Comparison of ENCODE assay signal across 12 cellular contexts in the genomic region with DNA sequence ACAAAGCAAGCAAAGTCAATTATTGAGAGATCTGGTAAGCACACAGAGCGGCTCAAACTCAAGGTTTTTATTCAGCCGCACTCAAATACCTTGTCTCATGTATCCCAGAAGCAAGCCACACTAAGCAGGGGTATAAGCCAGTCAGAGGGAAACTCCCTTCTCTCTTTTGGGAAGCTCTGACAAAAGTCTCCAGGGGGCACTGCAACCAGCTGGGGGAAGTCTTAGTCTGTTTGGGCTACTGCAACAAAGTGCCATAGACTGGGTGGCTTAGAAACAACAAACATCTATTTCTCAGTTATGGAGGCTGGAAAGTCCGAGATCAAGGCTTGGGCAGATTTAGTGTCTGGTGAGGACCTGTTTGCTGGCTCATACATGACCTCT.
A peak's percentile ranks its signal among the peaks of the same experiment; 100 is the strongest.
DNase-seq lines count a peak whose midpoint lies in the region; ATAC-seq, FAIRE-seq and TF ChIP-seq lines count a peak whose summit lies in the region.
"Had no signal": no experiment of that assay in that cellular context is flagged by ENCODE, and none has a peak within 500 bp of the region (broad histone marks: within the 10 kb centered on the region; RNA-seq: fewer than 3 reads in every experiment).

No MANE protein-coding gene starts in this region.

- no peaks in the 10 kb centered on the region for H3K36me3 ChIP-seq in bronchial epithelial cell (ENCODE audit: control insufficient read depth, insufficient read depth, low read length)
- no peaks in the 10 kb centered on the region for H3K36me3 ChIP-seq in mucosa of descending colon (ENCODE audit: low read depth)
- H3K36me3 ChIP-seq: ascending aorta, pancreas had no signal

- no peak overlapping the region for H3K4me3 ChIP-seq in GM12865 (ENCODE audit: low read depth, low read length)
- no peak overlapping the region for H3K4me3 ChIP-seq in bronchial epithelial cell (ENCODE audit: low read depth, low read length)
- H3K4me3 ChIP-seq in mucosa of descending colon = no peak overlapping the region
- H3K4me3 ChIP-seq: ascending aorta, pancreas had no signal

- no peaks in the 10 kb centered on the region for H3K9me3 ChIP-seq in mucosa of descending colon
- H3K9me3 ChIP-seq: ascending aorta, pancreas had no signal

- FAIRE-seq in bronchial epithelial cell (lab: Jason Lieb, UNC) = no peak
- FAIRE-seq: pancreas had no signal

- no peak overlapping the region for H3K27ac Mint-ChIP-seq in activated T-helper 2 cell treated with anti-CD3 and anti-CD28 coated beads, Interferon-gamma antibody, Interleukin-2, Interleukin-4, amounts not matched to agents 10 μg/mL and 5 μg/mL and 100 μg/mL, durations not matched to agents 14 hours and 24 hours and 36 hours
- H3K27ac Mint-ChIP-seq: immature natural killer cell; T-helper 1 cell treated with Interleukin-12 subunit alpha and Interleukin-12 subunit beta and Interleukin-4 antibody, amounts not matched to agents 30 μg/mL and 1 μg/mL, for 36 hours had no signal

- ATAC-seq in mucosa of descending colon = peak; percentile 68
- ATAC-seq in GM21825 (IDR thresholded peaks at IDR 0.05; ENCODE audit: unreplicated experiment) = no peak

- intact Hi-C loops in mucosa of descending colon (cut with DNase I, micrococcal nuclease) = no loop called here
- intact Hi-C loops in activated T-helper 2 cell treated with anti-CD3 and anti-CD28 coated beads, Interferon-gamma antibody, Interleukin-2, Interleukin-4, amounts not matched to agents 10 μg/mL and 5 μg/mL and 100 μg/mL, durations not matched to agents 14 hours and 24 hours and 36 hours (cut with micrococcal nuclease) = loop anchor here (5.0 to 10.0 kb wide), 2 partner anchors 183 to 250 kb away; a partner anchor contains a TSS

- peaks cover 11% of the 10 kb centered on the region for H3K4me1 Mint-ChIP-seq in activated T-helper 2 cell treated with anti-CD3 and anti-CD28 coated beads, Interferon-gamma antibody, Interleukin-2, Interleukin-4, amounts not matched to agents 10 μg/mL and 5 μg/mL and 100 μg/mL, durations not matched to agents 14 hours and 24 hours and 36 hours (ENCODE audit: low read depth)
- H3K4me1 Mint-ChIP-seq: immature natural killer cell had no signal

- no peaks in the 10 kb centered on the region for H3K9me3 Mint-ChIP-seq in activated T-helper 2 cell treated with anti-CD3 and anti-CD28 coated beads, Interferon-gamma antibody, Interleukin-2, Interleukin-4, amounts not matched to agents 10 μg/mL and 5 μg/mL and 100 μg/mL, durations not matched to agents 14 hours and 24 hours and 36 hours
- H3K9me3 Mint-ChIP-seq: immature natural killer cell had no signal

- H3K27me3 ChIP-seq in bronchial epithelial cell (ENCODE audit: control insufficient read depth, insufficient read depth, low read length) = no peaks in the 10 kb centered on the region
- H3K27me3 ChIP-seq: ascending aorta, pancreas had no signal

- no peaks in the 10 kb centered on the region for H3K36me3 Mint-ChIP-seq in activated T-helper 2 cell treated with anti-CD3 and anti-CD28 coated beads, Interferon-gamma antibody, Interleukin-2, Interleukin-4, amounts not matched to agents 10 μg/mL and 5 μg/mL and 100 μg/mL, durations not matched to agents 14 hours and 24 hours and 36 hours (ENCODE audit: low read depth)
- H3K36me3 Mint-ChIP-seq: immature natural killer cell had no signal

- peak; percentile 31 for DNase-seq in GM12865 (ENCODE audit: low read depth)
- DNase-seq in Kasumi-1 (lab: John Stamatoyannopoulos, UW) = peak; percentile 22 to 53
- DNase-seq in bronchial epithelial cell (ENCODE audit: low read depth) = no peak
- DNase-seq in mucosa of descending colon = no peak
- DNase-seq in H4 (ENCODE audit: low spot score) = no peak
- no peak for DNase-seq in GM19240 (ENCODE audit: insufficient read length, low spot score)
- no peak for DNase-seq in activated T-helper 2 cell treated with anti-CD3 and anti-CD28 coated beads, Interferon-gamma antibody, Interleukin-2, Interleukin-4, amounts not matched to agents 10 μg/mL and 5 μg/mL and 100 μg/mL, durations not matched to agents 14 hours and 24 hours and 36 hours (ENCODE audit: low spot score)

- H3K4me1 ChIP-seq in mucosa of descending colon (ENCODE audit: low read depth) = peaks cover 9% of the 10 kb centered on the region
- H3K4me1 ChIP-seq: ascending aorta had no signal

- H3K27me3 Mint-ChIP-seq in activated T-helper 2 cell treated with anti-CD3 and anti-CD28 coated beads, Interferon-gamma antibody, Interleukin-2, Interleukin-4, amounts not matched to agents 10 μg/mL and 5 μg/mL and 100 μg/mL, durations not matched to agents 14 hours and 24 hours and 36 hours (ENCODE audit: low read depth) = peaks cover 8% of the 10 kb centered on the region

- TF ChIP-seq CTCF in GM12865 (IDR thresholded peaks at IDR 0.05; ENCODE audit: insufficient read depth, low read depth, low read length, missing control alignments) = no peak
- peak; percentile 29 for TF ChIP-seq CTCF in bronchial epithelial cell (IDR thresholded peaks at IDR 0.05; ENCODE audit: insufficient read depth, low read length, severe bottlenecking)
- TF ChIP-seq CTCF in mucosa of descending colon (IDR thresholded peaks at IDR 0.05) = no peak

- H3K4me3 Mint-ChIP-seq in activated T-helper 2 cell treated with anti-CD3 and anti-CD28 coated beads, Interferon-gamma antibody, Interleukin-2, Interleukin-4, amounts not matched to agents 10 μg/mL and 5 μg/mL and 100 μg/mL, durations not matched to agents 14 hours and 24 hours and 36 hours (ENCODE audit: low read depth) = no peak overlapping the region
- H3K4me3 Mint-ChIP-seq: immature natural killer cell; T-helper 1 cell treated with Interleukin-12 subunit alpha and Interleukin-12 subunit beta and Interleukin-4 antibody, amounts not matched to agents 30 μg/mL and 1 μg/mL, for 36 hours had no signal

Comparison
In these comparisons a context has a peak if more than half of its experiments do, and no peak if none do; other contexts are left out.
1. DNase-seq: peak in GM12865 (single experiment) and Kasumi-1 (2 of 2); none in bronchial epithelial cell (single experiment), mucosa of descending colon (0 of 3), H4 (single experiment), GM19240 (single experiment) and activated T-helper 2 cell treated with anti-CD3 and anti-CD28 coated beads, Interferon-gamma antibody, Interleukin-2, Interleukin-4, amounts not matched to agents 10 μg/mL and 5 μg/mL and 100 μg/mL, durations not matched to agents 14 hours and 24 hours and 36 hours (single experiment).